ENCODE assay signal across 1 cellular context in genomic region chr14:51094901-51095853, GRCh38.
TF ChIP-seq lines count a peak whose summit lies in the region.

Gene TRIM9 (minus strand): TSS chr14:51095105. CDS start chr14:51094939, 166 bp downstream.

TF ChIP-seq in GM12878, 131 proteins besides CTCF, POLR2A, EP300 and RAD21 (continued from another document):
- TF ChIP-seq MAX (IDR thresholded peaks at IDR 0.05; ENCODE audit: low read depth, low read length) (no peak), CHD2 (IDR thresholded peaks at IDR 0.05; ENCODE audit: borderline replicate concordance, low read depth, low read length) (peak; percentile 75; the same call in 1 of the 2 replicates), CBFB (IDR thresholded peaks at IDR 0.05; ENCODE audit: low read depth) (no peak), SUPT20H (IDR thresholded peaks at IDR 0.05; ENCODE audit: borderline replicate concordance, control insufficient read depth, low read depth, low read length) (no peak), GABPA (IDR thresholded peaks at IDR 0.05; ENCODE audit: low read depth) (no peak), RFX5 (IDR thresholded peaks at IDR 0.05; ENCODE audit: low read depth, low read length) (no peak), KDM1A (IDR thresholded peaks at IDR 0.05; ENCODE audit: borderline replicate concordance) (no peak), YY1 (IDR thresholded peaks at IDR 0.05; ENCODE audit: low read depth, low read length) (no peak), NFYA (IDR thresholded peaks at IDR 0.05; ENCODE audit: borderline replicate concordance, low read depth, low read length) (no peak), SP1 (IDR thresholded peaks at IDR 0.05; ENCODE audit: low read depth, low read length) (peak; percentile 97), IKZF1 (conservative IDR thresholded peaks at IDR 0.05) (0 out of 2 replicates have a peak, but pooled peaks have one; percentile 13), ZNF207 (IDR thresholded peaks at IDR 0.05; ENCODE audit: borderline replicate concordance) (no peak), SPI1 (IDR thresholded peaks at IDR 0.05; ENCODE audit: borderline replicate concordance, insufficient read depth, low read depth, low read length) (no peak), TARDBP (IDR thresholded peaks at IDR 0.05; ENCODE audit: borderline replicate concordance) (no peak), ZNF622 (IDR thresholded peaks at IDR 0.05) (no peak), REST (IDR thresholded peaks at IDR 0.05; ENCODE audit: low read depth, low read length) (peak; percentile 79), HDAC6 (IDR thresholded peaks at IDR 0.05; ENCODE audit: unreplicated experiment) (no peak), DPF2 (IDR thresholded peaks at IDR 0.05) (0 out of 2 replicates have a peak, but pooled peaks have one; percentile 40), POLR2AphosphoS2 (IDR thresholded peaks at IDR 0.05; ENCODE audit: low read depth, low read length) (no peak), ZBTB40 (IDR thresholded peaks at IDR 0.05; ENCODE audit: borderline replicate concordance) (no peak), CREB1 (IDR thresholded peaks at IDR 0.05; ENCODE audit: low read depth) (peak; percentile 47; the same call in 1 of the 2 replicates)
- TF ChIP-seq, protein P1, sequence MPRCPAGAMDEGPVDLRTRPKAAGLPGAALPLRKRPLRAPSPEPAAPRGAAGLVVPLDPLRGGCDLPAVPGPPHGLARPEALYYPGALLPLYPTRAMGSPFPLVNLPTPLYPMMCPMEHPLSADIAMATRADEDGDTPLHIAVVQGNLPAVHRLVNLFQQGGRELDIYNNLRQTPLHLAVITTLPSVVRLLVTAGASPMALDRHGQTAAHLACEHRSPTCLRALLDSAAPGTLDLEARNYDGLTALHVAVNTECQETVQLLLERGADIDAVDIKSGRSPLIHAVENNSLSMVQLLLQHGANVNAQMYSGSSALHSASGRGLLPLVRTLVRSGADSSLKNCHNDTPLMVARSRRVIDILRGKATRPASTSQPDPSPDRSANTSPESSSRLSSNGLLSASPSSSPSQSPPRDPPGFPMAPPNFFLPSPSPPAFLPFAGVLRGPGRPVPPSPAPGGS (IDR thresholded peaks at IDR 0.05; ENCODE audit: borderline replicate concordance, insufficient read depth, low read depth, low read length, poor library complexity, severe bottlenecking), result no peak
- TF ChIP-seq, protein P2, sequence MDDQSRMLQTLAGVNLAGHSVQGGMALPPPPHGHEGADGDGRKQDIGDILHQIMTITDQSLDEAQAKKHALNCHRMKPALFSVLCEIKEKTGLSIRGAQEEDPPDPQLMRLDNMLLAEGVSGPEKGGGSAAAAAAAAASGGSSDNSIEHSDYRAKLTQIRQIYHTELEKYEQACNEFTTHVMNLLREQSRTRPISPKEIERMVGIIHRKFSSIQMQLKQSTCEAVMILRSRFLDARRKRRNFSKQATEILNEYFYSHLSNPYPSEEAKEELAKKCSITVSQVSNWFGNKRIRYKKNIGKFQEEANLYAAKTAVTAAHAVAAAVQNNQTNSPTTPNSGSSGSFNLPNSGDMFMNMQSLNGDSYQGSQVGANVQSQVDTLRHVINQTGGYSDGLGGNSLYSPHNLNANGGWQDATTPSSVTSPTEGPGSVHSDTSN (IDR thresholded peaks at IDR 0.05; ENCODE audit: insufficient replicate concordance, low read depth, low read length), result peak; percentile 97
- TF ChIP-seq, protein P3, sequence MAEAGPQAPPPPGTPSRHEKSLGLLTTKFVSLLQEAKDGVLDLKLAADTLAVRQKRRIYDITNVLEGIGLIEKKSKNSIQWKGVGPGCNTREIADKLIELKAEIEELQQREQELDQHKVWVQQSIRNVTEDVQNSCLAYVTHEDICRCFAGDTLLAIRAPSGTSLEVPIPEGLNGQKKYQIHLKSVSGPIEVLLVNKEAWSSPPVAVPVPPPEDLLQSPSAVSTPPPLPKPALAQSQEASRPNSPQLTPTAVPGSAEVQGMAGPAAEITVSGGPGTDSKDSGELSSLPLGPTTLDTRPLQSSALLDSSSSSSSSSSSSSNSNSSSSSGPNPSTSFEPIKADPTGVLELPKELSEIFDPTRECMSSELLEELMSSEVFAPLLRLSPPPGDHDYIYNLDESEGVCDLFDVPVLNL (IDR thresholded peaks at IDR 0.05; ENCODE audit: low read depth, low read length), result no peak
- TF ChIP-seq, protein P4, sequence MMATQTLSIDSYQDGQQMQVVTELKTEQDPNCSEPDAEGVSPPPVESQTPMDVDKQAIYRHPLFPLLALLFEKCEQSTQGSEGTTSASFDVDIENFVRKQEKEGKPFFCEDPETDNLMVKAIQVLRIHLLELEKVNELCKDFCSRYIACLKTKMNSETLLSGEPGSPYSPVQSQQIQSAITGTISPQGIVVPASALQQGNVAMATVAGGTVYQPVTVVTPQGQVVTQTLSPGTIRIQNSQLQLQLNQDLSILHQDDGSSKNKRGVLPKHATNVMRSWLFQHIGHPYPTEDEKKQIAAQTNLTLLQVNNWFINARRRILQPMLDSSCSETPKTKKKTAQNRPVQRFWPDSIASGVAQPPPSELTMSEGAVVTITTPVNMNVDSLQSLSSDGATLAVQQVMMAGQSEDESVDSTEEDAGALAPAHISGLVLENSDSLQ (IDR thresholded peaks at IDR 0.05), result peak; percentile 98
